Comparison of ENCODE assay signal across 19 cellular contexts in genomic region chr1:238226805-238227204, GRCh38.
A peak's percentile ranks its signal among the peaks of the same experiment; 100 is the strongest.
DNase-seq lines count a peak whose midpoint lies in the region; ATAC-seq, FAIRE-seq and TF ChIP-seq lines count a peak whose summit lies in the region.
"Had no signal": no experiment of that assay in that cellular context is flagged by ENCODE, and none has a peak within 500 bp of the region (broad histone marks: within the 10 kb centered on the region; RNA-seq: fewer than 3 reads in every experiment).

No MANE protein-coding gene starts in this region.

- no peak overlapping the region for H3K56ac ChIP-seq in mesendoderm (ENCODE audit: low read length)

- TF ChIP-seq CTCF in HepG2 (CRISPR knock-in tag; IDR thresholded peaks at IDR 0.05): no peak
- TF ChIP-seq CTCF in right lobe of liver (IDR thresholded peaks at IDR 0.05): no peak

- H3K23ac ChIP-seq in mesendoderm (ENCODE audit: low read length): no peak overlapping the region

- no peak overlapping the region for H2AFZ ChIP-seq in HepG2 (ENCODE audit: low read length)

- no peak overlapping the region for H3K4ac ChIP-seq in mesendoderm (ENCODE audit: low read depth, low read length)

- H3K79me1 ChIP-seq in mesendoderm (ENCODE audit: low read length): no peaks in the 10 kb centered on the region

- H3K18ac ChIP-seq in mesendoderm (ENCODE audit: low read length): no peak overlapping the region

- H3K4me3 ChIP-seq in HepG2 (replicated peaks in 1 of 3; ENCODE audit: insufficient read depth in 1 of 3, low read depth in 2 of 3, low read length in 3 of 3) (no peak overlapping the region), right lobe of liver (no peak overlapping the region), mesendoderm (ENCODE audit: low read length) (no peak overlapping the region)
- H3K4me3 ChIP-seq: A549, BLaER1, GM12878, HAP-1 had no signal

- H2BK120ac ChIP-seq in mesendoderm (ENCODE audit: low read depth, low read length): no peak overlapping the region

- TF ChIP-seq RAD21 in HepG2 (CRISPR knock-in tag; IDR thresholded peaks at IDR 0.05): no peak

- H3K4me1 ChIP-seq in HepG2 (ENCODE audit: insufficient read depth, low read length) (no peaks in the 10 kb centered on the region), right lobe of liver (no peaks in the 10 kb centered on the region), mesendoderm (ENCODE audit: control insufficient read depth, low read depth, low read length) (no peaks in the 10 kb centered on the region)
- H3K4me1 ChIP-seq: A549, BLaER1 had no signal

- H2BK5ac ChIP-seq in mesendoderm (ENCODE audit: low read length): no peak overlapping the region

- WGBS in HepG2 (ENCODE audit: low lambda C conversion rate): 6% methylated on average over 2 of the region's 2 CpGs
- WGBS in right lobe of liver (ENCODE audit: insufficient coverage, low coverage, low lambda C conversion rate, missing lambda C conversion rate): 60% methylated on average over 1 of the region's 2 CpGs
- WGBS in mesendoderm (ENCODE audit: extremely low coverage, insufficient coverage, low lambda C conversion rate): no CpG with 5 or more reads among the region's 2 CpGs

- no TSS peak for BruUV-seq in HepG2 (replicated peaks; lab: Mats Ljungman, UMichigan)

- no peak overlapping the region for H2AK5ac ChIP-seq in mesendoderm (ENCODE audit: low read length)

- no peak overlapping the region for H4K5ac ChIP-seq in mesendoderm (ENCODE audit: low read length)

- ATAC-seq in HepG2 (no peak), right lobe of liver (no peak), GM21390 (IDR thresholded peaks at IDR 0.05; ENCODE audit: unreplicated experiment) (no peak), HG03469 (IDR thresholded peaks at IDR 0.05; ENCODE audit: unreplicated experiment) (no peak)
- ATAC-seq: A549; CD8-positive, alpha-beta T cell; GM12878 had no signal

- no peaks in the 10 kb centered on the region for H3K79me2 ChIP-seq in HepG2 (ENCODE audit: insufficient read depth, low read length)
- H3K79me2 ChIP-seq in mesendoderm (ENCODE audit: control insufficient read depth, insufficient read depth, low read length): no peaks in the 10 kb centered on the region

- CTCF ChIA-PET in HepG2 (lab: Yijun Ruan, JAX; ENCODE audit: low intra/inter-chr PET ratio, low total read pairs): no interaction called here

- no peak overlapping the region for H4K8ac ChIP-seq in mesendoderm (ENCODE audit: low read depth, low read length)

- H3K9me3 ChIP-seq in HepG2 (ENCODE audit: low read length): peaks cover 92% of the 10 kb centered on the region
- no peaks in the 10 kb centered on the region for H3K9me3 ChIP-seq in right lobe of liver
- H3K9me3 ChIP-seq: A549, BLaER1, HAP-1 had no signal

- H3K9ac ChIP-seq in HepG2 (ENCODE audit: insufficient read depth, low read depth, low read length) (no peak overlapping the region), mesendoderm (ENCODE audit: low read length) (no peak overlapping the region)
- H3K9ac ChIP-seq: BLaER1 had no signal

- H3K27me3 ChIP-seq in HepG2 (ENCODE audit: control insufficient read depth in 1 of 2, insufficient read depth in 2 of 2, low read length in 2 of 2): no peaks in the 10 kb centered on the region
- H3K27me3 ChIP-seq in right lobe of liver: no peaks in the 10 kb centered on the region
- H3K27me3 ChIP-seq in mesendoderm (ENCODE audit: insufficient read depth, low read length, poor library complexity): no peaks in the 10 kb centered on the region
- H3K27me3 ChIP-seq: BLaER1 had no signal

- in situ Hi-C loops in HepG2 (cut with HindIII; ENCODE audit: extremely low pct_ligation_motif_present, low pct_unique_long_range_greater_than_20kb): no loop called here

- H3K36me3 ChIP-seq in HepG2 (replicated peaks in 1 of 2; ENCODE audit: control insufficient read depth in 1 of 2, insufficient read depth in 2 of 2, low read length in 2 of 2): no peaks in the 10 kb centered on the region
- H3K36me3 ChIP-seq in right lobe of liver: no peaks in the 10 kb centered on the region
- no peaks in the 10 kb centered on the region for H3K36me3 ChIP-seq in mesendoderm (ENCODE audit: control insufficient read depth, insufficient read depth, low read length)
- H3K36me3 ChIP-seq: BLaER1, HAP-1 had no signal

- TF ChIP-seq EP300 in HepG2 (IDR thresholded peaks at IDR 0.05; ENCODE audit: low read depth in 2 of 2, low read length in 2 of 2): no peak
- TF ChIP-seq EP300 in HepG2 (CRISPR knock-in tag; IDR thresholded peaks at IDR 0.05; ENCODE audit: borderline replicate concordance): no peak

- H3K4me2 ChIP-seq in HepG2 (ENCODE audit: low read depth, low read length): no peak overlapping the region
- H3K4me2 ChIP-seq in mesendoderm (ENCODE audit: low read length): no peak overlapping the region
- H3K4me2 ChIP-seq: A549, BLaER1 had no signal

- no peak overlapping the region for H2BK15ac ChIP-seq in mesendoderm (replicated peaks; ENCODE audit: low read depth)

- FAIRE-seq in HepG2 (lab: Jason Lieb, UNC): no peak
- FAIRE-seq: A549, GM12878 had no signal

- DNase-seq in HepG2 (ENCODE audit: low spot score) (no peak), right lobe of liver (no peak), mesendoderm (peak; percentile 39), renal cortical epithelial cell (ENCODE audit: low read depth) (peak; percentile 61), SHP77 treated with DMSO at 0.1 percent for 48 hours (lab: John Stamatoyannopoulos, UW) (no peak)
- DNase-seq: CD8-positive, alpha-beta T cell; DMS 273 treated with DMSO at 0.1 percent for 48 hours; DMS53; DND-41; EL; IMR-90 had no signal

- H3K27ac ChIP-seq in HepG2 (ENCODE audit: extremely low read length, insufficient read depth, low read length): no peak overlapping the region
- no peak overlapping the region for H3K27ac ChIP-seq in right lobe of liver
- H3K27ac ChIP-seq in mesendoderm (ENCODE audit: low read depth, low read length): no peak overlapping the region
- H3K27ac ChIP-seq: 22Rv1, A549, BLaER1, HL-60 had no signal

- no peak for TF ChIP-seq POLR2A in HepG2 (IDR thresholded peaks at IDR 0.05; ENCODE audit: insufficient read depth in 1 of 2, low read depth in 2 of 2, low read length in 2 of 2)
- TF ChIP-seq POLR2A in right lobe of liver (IDR thresholded peaks at IDR 0.05): no peak

- intact Hi-C loops in HepG2 (cut with micrococcal nuclease; ENCODE audit: unreplicated experiment): no loop called here
- intact Hi-C loops in right lobe of liver (cut with DNase I): no loop called here

- POLR2A ChIA-PET in HepG2 (lab: Yijun Ruan, JAX): no interaction called here

- no peaks in the 10 kb centered on the region for H4K20me1 ChIP-seq in HepG2 (ENCODE audit: insufficient read depth, low read length)
- H4K20me1 ChIP-seq: BLaER1 had no signal

TF ChIP-seq in HepG2, 621 proteins besides CTCF, POLR2A, EP300 and RAD21:
- TF ChIP-seq NFE2L2 (IDR thresholded peaks at IDR 0.05; ENCODE audit: low read length) (peak; percentile 17; the same call in 1 of the 2 replicates), GABPB1 (CRISPR knock-in tag; IDR thresholded peaks at IDR 0.05) (no peak), KAT7 (CRISPR knock-in tag; IDR thresholded peaks at IDR 0.05; ENCODE audit: borderline replicate concordance) (no peak), ZNF652 (CRISPR knock-in tag; IDR thresholded peaks at IDR 0.05; ENCODE audit: borderline replicate concordance, low read depth) (no peak), GABPA (IDR thresholded peaks at IDR 0.05; ENCODE audit: low read depth, low read length) (no peak), GABPA (CRISPR knock-in tag; IDR thresholded peaks at IDR 0.05; ENCODE audit: low read depth) (no peak), ZNF557 (CRISPR knock-in tag; IDR thresholded peaks at IDR 0.05) (no peak), ZBTB46 (CRISPR knock-in tag; IDR thresholded peaks at IDR 0.05; ENCODE audit: borderline replicate concordance) (no peak), SAFB2 (CRISPR knock-in tag; IDR thresholded peaks at IDR 0.05; ENCODE audit: borderline replicate concordance, low read depth) (no peak)

Comparison
In these comparisons a context has a peak if more than half of its experiments do, and no peak if none do; other contexts are left out.
1. DNase-seq: peak in mesendoderm (single experiment) and renal cortical epithelial cell (single experiment); none in HepG2 (single experiment), right lobe of liver (0 of 3) and SHP77 treated with DMSO at 0.1 percent for 48 hours (single experiment).